ENCODE assay signal across 11 cellular contexts in the genomic region with DNA sequence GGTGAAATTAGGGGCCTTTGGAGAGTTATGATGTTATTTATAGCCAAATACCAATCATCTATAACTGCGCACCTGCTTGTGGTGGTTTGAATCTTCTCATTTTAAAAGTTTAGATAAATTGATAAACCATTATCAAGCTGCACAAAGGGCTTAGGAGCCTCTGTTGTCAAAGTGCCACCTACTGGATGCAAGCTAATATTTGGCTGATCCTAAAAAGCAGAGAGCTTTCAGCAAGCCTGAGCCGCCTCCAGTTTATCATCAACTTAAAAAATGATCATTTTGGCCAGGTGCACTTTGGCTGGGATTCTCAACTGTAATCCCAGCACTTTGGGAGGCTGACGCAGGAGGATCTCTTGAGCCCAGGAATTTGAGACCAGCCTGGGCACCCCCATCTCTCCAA. TPM values are rescaled to one million over a fixed set of nuclear protein-coding genes. Genes with fewer than 3 reads are reported as not detected.
DNase-seq lines count a peak whose midpoint lies in the region; FAIRE-seq and TF ChIP-seq lines count a peak whose summit lies in the region.
"Had no signal": no experiment of that assay in that cellular context is flagged by ENCODE, and none has a peak within 500 bp of the region (broad histone marks: within the 10 kb centered on the region; RNA-seq: fewer than 3 reads in every experiment).

No MANE protein-coding gene starts in this region.

- H3K27me3 ChIP-seq in GM06990 (replicated peaks; ENCODE audit: control insufficient read depth, insufficient read depth, low read length), result no peaks in the 10 kb centered on the region
- no peaks in the 10 kb centered on the region for H3K27me3 ChIP-seq in Loucy (ENCODE audit: insufficient read depth, low read length, poor library complexity, severe bottlenecking)
- no peaks in the 10 kb centered on the region for H3K27me3 ChIP-seq in mammary epithelial cell (ENCODE audit: insufficient read depth, low read length)
- H3K27me3 ChIP-seq in neural progenitor cell, result no peaks in the 10 kb centered on the region
- H3K27me3 ChIP-seq: adrenal gland had no signal

- no peak overlapping the region for H3K4me2 ChIP-seq in Loucy (ENCODE audit: low read depth, low read length, poor library complexity, severe bottlenecking)
- H3K4me2 ChIP-seq in mammary epithelial cell (ENCODE audit: insufficient read depth, low read depth, low read length), result no peak overlapping the region
- no peak overlapping the region for H3K4me2 ChIP-seq in neural progenitor cell

- in situ Hi-C loops in mammary epithelial cell (cut with MboI; ENCODE audit: low sequenced_read_pairs in 2 of 2), result no loop called here

- H3K79me2 ChIP-seq in Loucy (ENCODE audit: insufficient read depth, low read length), result no peaks in the 10 kb centered on the region
- H3K79me2 ChIP-seq in mammary epithelial cell (ENCODE audit: insufficient read depth, low read length), result no peaks in the 10 kb centered on the region
- H3K79me2 ChIP-seq in neural progenitor cell (ENCODE audit: low read depth), result no peaks in the 10 kb centered on the region

- H2AFZ ChIP-seq in Loucy (ENCODE audit: low read length), result no peak overlapping the region
- H2AFZ ChIP-seq in mammary epithelial cell (ENCODE audit: low read depth, low read length), result no peak overlapping the region
- H2AFZ ChIP-seq in neural progenitor cell (replicated peaks), result no peak overlapping the region

- H3K4me1 Mint-ChIP-seq in neural progenitor cell, result no peaks in the 10 kb centered on the region

- no TSS peak for BruUV-seq in mammary epithelial cell (replicated peaks; lab: Mats Ljungman, UMichigan)

- H3K9me3 ChIP-seq in Loucy (ENCODE audit: insufficient read depth, low read depth, low read length) (no peaks in the 10 kb centered on the region), mammary epithelial cell (replicated peaks; ENCODE audit: insufficient read depth, low read length) (no peaks in the 10 kb centered on the region), neural progenitor cell (ENCODE audit: low read depth) (no peaks in the 10 kb centered on the region)
- H3K9me3 ChIP-seq: adrenal gland had no signal

- H3K4me3 Mint-ChIP-seq in neural progenitor cell, result no peak overlapping the region
- H3K4me3 Mint-ChIP-seq: memory B cell had no signal

- no peak overlapping the region for H3K27ac Mint-ChIP-seq in neural progenitor cell
- H3K27ac Mint-ChIP-seq: memory B cell had no signal

- WGBS in mammary epithelial cell (ENCODE audit: low coverage, missing lambda C conversion rate), result 64% methylated on average over 3 of the region's 3 CpGs

- H3K9ac ChIP-seq in Loucy (ENCODE audit: low read depth, low read length, poor library complexity, severe bottlenecking), result no peak overlapping the region
- H3K9ac ChIP-seq in mammary epithelial cell (ENCODE audit: insufficient read depth, low read length), result no peak overlapping the region
- no peak overlapping the region for H3K9ac ChIP-seq in neural progenitor cell

- H4K20me1 ChIP-seq in Loucy (ENCODE audit: insufficient read depth, low read length, poor library complexity, severe bottlenecking) (no peaks in the 10 kb centered on the region), mammary epithelial cell (ENCODE audit: insufficient read depth, low read length) (no peaks in the 10 kb centered on the region), neural progenitor cell (ENCODE audit: low read depth) (no peaks in the 10 kb centered on the region)

- no peak for FAIRE-seq in RCC 7860 (lab: Jason Lieb, UNC)

- H3K27me3 Mint-ChIP-seq in neural progenitor cell (ENCODE audit: insufficient read depth, low read depth), result no peaks in the 10 kb centered on the region

- no peak overlapping the region for H3K4me3 ChIP-seq in GM06990 (replicated peaks; ENCODE audit: low read depth, low read length)
- H3K4me3 ChIP-seq in Loucy (ENCODE audit: low read length, poor library complexity, severe bottlenecking), result no peak overlapping the region
- H3K4me3 ChIP-seq in mammary epithelial cell (replicated peaks in 1 of 3; ENCODE audit: insufficient read depth in 1 of 3, low read depth in 2 of 3, low read length in 3 of 3), result no peak overlapping the region
- H3K4me3 ChIP-seq in neural progenitor cell, result no peak overlapping the region
- H3K4me3 ChIP-seq: adrenal gland had no signal

- H3K27ac ChIP-seq in mammary epithelial cell (ENCODE audit: insufficient read depth, low read depth, low read length) (no peak overlapping the region), neural progenitor cell (no peak overlapping the region)
- H3K27ac ChIP-seq: adrenal gland had no signal

- DNase-seq in GM06990 (ENCODE audit: extremely low read depth, insufficient read length) (no peak), mammary epithelial cell (no peak), neural progenitor cell (ENCODE audit: low spot score) (peak; percentile 20), RCC 7860 (ENCODE audit: low spot score) (no peak), NCI-H1694 (lab: John Stamatoyannopoulos, UW) (no peak), medulla oblongata (ENCODE audit: extremely low spot score) (no peak)
- DNase-seq: activated CD4-positive, alpha-beta T cell treated with anti-CD3 and anti-CD28 coated beads, Interleukin-2, amount 50 U/mL, for 4 hours; stimulated activated CD8-positive, alpha-beta memory T cell treated with anti-CD3 and anti-CD28 coated beads, Interleukin-4, amount 100 ng/mL, for 48 hours had no signal

- peaks cover under 1% of the 10 kb centered on the region for H3K4me1 ChIP-seq in Loucy (ENCODE audit: insufficient read depth, low read length, poor library complexity, severe bottlenecking)
- H3K4me1 ChIP-seq in mammary epithelial cell (ENCODE audit: insufficient read depth, low read length), result peaks cover 8% of the 10 kb centered on the region
- no peaks in the 10 kb centered on the region for H3K4me1 ChIP-seq in neural progenitor cell
- H3K4me1 ChIP-seq: adrenal gland had no signal

- no peaks in the 10 kb centered on the region for H3K9me2 ChIP-seq in Loucy (replicated peaks; ENCODE audit: low read depth, low read length)

- H3K36me3 ChIP-seq in GM06990 (ENCODE audit: control insufficient read depth, insufficient read depth, low read length) (no peaks in the 10 kb centered on the region), Loucy (ENCODE audit: insufficient read depth, low read length) (no peaks in the 10 kb centered on the region), mammary epithelial cell (ENCODE audit: insufficient read depth, low read length) (no peaks in the 10 kb centered on the region), neural progenitor cell (no peaks in the 10 kb centered on the region)
- H3K36me3 ChIP-seq: adrenal gland had no signal

- CTCF ChIA-PET in mammary epithelial cell (lab: Charles Lee; ENCODE audit: low non-redundant PET), result interaction anchor here (0.6 to 0.7 kb wide), 4 partner anchors 55 to 226 kb away, joined by 3 to 6 read pairs (median 3); no protein-coding TSS in a partner anchor

- H3K9me3 Mint-ChIP-seq in neural progenitor cell, result no peaks in the 10 kb centered on the region
- H3K9me3 Mint-ChIP-seq: memory B cell had no signal

- dilution Hi-C loops in mammary epithelial cell (cut with HindIII; ENCODE audit: low sequenced_read_pairs), result no loop called here

- TF ChIP-seq CTCF in GM06990 (IDR thresholded peaks at IDR 0.05; ENCODE audit: insufficient read depth, low read length, poor library complexity, severe bottlenecking), result peak; percentile 32
- TF ChIP-seq CTCF in Loucy (conservative IDR thresholded peaks at IDR 0.05; ENCODE audit: low read length), result peak; percentile 61
- TF ChIP-seq CTCF in mammary epithelial cell (conservative IDR thresholded peaks at IDR 0.05 in 1 of 2, IDR thresholded peaks at IDR 0.05 in 1 of 2; ENCODE audit: extremely low read depth in 1 of 2, insufficient read depth in 1 of 2, low read depth in 1 of 2, low read length in 2 of 2), result peak; percentile 18 to 53
- TF ChIP-seq CTCF in neural progenitor cell (IDR thresholded peaks at IDR 0.05), result peak; percentile 43

- no peaks in the 10 kb centered on the region for H3F3A ChIP-seq in Loucy (ENCODE audit: low read depth)
- H3F3A ChIP-seq in neural progenitor cell (ENCODE audit: low read depth), result no peaks in the 10 kb centered on the region

- no peaks in the 10 kb centered on the region for H3K36me3 Mint-ChIP-seq in neural progenitor cell

- intact Hi-C loops in mammary epithelial cell (cut with micrococcal nuclease), result loop anchor here (1.0 to 5.0 kb wide), 2 partner anchors 55 to 487 kb away; no protein-coding TSS in a partner anchor

RNA-seq across cellular contexts. Expression of gene ATXN1, which starts 58.5 kb away (rescaled TPM):
- 10 to 100 TPM; 18.5 to 34.3 TPM for total RNA-seq in mammary epithelial cell
- 7.1 TPM for polyA plus RNA-seq in mammary epithelial cell
- polyA minus RNA-seq in mammary epithelial cell, result 11.3 TPM
- total RNA-seq in neural progenitor cell (ENCODE audit: low replicate concordance), result 2.8 and 3.6 TPM in 2 replicates
